Comparison of ENCODE assay signal across 1 cellular context in the genomic region with DNA sequence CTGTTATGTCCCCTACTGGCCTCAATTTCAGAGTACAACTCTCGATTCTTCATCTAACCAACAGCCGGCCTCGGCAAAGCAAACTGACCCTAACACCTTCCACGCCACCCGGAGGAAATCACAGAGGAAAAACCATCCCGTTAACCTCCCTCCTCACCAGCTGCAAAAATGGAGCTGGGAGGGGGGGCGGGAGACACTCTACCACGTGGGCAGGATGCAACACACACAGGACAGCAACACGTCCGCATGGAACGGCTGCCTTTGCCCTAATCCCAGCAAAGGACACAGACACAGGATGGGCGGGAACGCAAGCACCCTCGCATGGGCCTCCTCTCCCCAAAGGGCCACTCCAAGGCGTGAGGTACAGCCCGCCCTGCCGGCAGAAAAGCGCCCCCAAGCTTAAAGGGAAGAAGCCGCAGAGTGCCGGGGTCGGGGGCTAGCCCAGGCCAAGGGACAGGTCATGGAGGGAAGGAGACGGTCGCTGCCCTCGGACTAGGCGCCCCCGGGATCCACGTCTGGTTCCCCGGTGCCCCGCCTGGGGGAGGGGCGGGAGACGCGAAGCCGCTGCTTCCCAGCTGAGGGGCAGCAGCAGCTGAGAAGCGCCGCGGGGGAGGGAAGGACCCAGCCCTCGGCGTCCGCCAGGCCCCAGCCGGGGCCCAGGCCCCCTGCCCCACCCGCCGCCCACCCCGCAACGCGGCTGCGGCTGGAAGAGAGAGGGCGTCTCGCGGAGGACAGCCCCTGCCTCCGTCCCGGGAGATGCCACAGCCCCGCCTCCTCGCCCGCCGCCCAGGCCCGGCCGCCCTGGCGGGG.
A peak's percentile ranks its signal among the peaks of the same experiment; 100 is the strongest.
TF ChIP-seq lines count a peak whose summit lies in the region.

No MANE protein-coding gene starts in this region.

TF ChIP-seq in K562, 482 proteins besides CTCF, POLR2A, EP300 and RAD21 (continues in another document):
- TF ChIP-seq, protein P1, sequence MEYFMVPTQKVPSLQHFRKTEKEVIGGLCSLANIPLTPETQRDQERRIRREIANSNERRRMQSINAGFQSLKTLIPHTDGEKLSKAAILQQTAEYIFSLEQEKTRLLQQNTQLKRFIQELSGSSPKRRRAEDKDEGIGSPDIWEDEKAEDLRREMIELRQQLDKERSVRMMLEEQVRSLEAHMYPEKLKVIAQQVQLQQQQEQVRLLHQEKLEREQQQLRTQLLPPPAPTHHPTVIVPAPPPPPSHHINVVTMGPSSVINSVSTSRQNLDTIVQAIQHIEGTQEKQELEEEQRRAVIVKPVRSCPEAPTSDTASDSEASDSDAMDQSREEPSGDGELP (CRISPR knock-in tag; IDR thresholded peaks at IDR 0.05; ENCODE audit: borderline replicate concordance): peak; percentile 72
- TF ChIP-seq FOXP1 (CRISPR knock-in tag; IDR thresholded peaks at IDR 0.05): 0 out of 2 replicates have a peak, but pooled peaks have one; percentile 9
- TF ChIP-seq ZBTB7A (IDR thresholded peaks at IDR 0.05; ENCODE audit: borderline replicate concordance, control insufficient read depth, low read depth, low read length): peak; percentile 74; the same call in 1 of the 2 replicates
- no peak for TF ChIP-seq SRSF1 (IDR thresholded peaks at IDR 0.05; ENCODE audit: low read depth, low read length)
- 0 out of 2 replicates have a peak, but pooled peaks have one; percentile 19 for TF ChIP-seq NFRKB (IDR thresholded peaks at IDR 0.05; ENCODE audit: low read depth)
- TF ChIP-seq TEAD1 (CRISPR knock-in tag; IDR thresholded peaks at IDR 0.05): 0 out of 4 replicates have a peak, but pooled peaks of 1 of the 2 experiments have one; percentile 5
- TF ChIP-seq NR4A1 (CRISPR knock-in tag; IDR thresholded peaks at IDR 0.05): no peak
- TF ChIP-seq NR4A1 (tag; IDR thresholded peaks at IDR 0.05): 0 out of 2 replicates have a peak, but pooled peaks have one; percentile 16
- TF ChIP-seq, protein P2, sequence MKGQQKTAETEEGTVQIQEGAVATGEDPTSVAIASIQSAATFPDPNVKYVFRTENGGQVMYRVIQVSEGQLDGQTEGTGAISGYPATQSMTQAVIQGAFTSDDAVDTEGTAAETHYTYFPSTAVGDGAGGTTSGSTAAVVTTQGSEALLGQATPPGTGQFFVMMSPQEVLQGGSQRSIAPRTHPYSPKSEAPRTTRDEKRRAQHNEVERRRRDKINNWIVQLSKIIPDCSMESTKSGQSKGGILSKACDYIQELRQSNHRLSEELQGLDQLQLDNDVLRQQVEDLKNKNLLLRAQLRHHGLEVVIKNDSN (CRISPR knock-in tag; IDR thresholded peaks at IDR 0.05): peak; percentile 85
- TF ChIP-seq, protein P3, sequence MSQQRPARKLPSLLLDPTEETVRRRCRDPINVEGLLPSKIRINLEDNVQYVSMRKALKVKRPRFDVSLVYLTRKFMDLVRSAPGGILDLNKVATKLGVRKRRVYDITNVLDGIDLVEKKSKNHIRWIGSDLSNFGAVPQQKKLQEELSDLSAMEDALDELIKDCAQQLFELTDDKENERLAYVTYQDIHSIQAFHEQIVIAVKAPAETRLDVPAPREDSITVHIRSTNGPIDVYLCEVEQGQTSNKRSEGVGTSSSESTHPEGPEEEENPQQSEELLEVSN (IDR thresholded peaks at IDR 0.05; ENCODE audit: borderline replicate concordance in 1 of 2, extremely low read depth in 1 of 2, insufficient read depth in 1 of 2, insufficient read length in 1 of 2, low read depth in 1 of 2, low read length in 1 of 2, poor library complexity in 1 of 2, severe bottlenecking in 1 of 2): peak; percentile 78 to 81
- TF ChIP-seq JUND (IDR thresholded peaks at IDR 0.05; ENCODE audit: borderline replicate concordance, low read depth, low read length): 0 out of 2 replicates have a peak, but pooled peaks have one; percentile 28
- TF ChIP-seq JUND (tag; IDR thresholded peaks at IDR 0.05; ENCODE audit: borderline replicate concordance, low read depth, low read length): no peak
- TF ChIP-seq, protein P4, sequence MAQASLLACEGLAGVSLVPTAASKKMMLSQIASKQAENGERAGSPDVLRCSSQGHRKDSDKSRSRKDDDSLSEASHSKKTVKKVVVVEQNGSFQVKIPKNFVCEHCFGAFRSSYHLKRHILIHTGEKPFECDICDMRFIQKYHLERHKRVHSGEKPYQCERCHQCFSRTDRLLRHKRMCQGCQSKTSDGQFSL (CRISPR knock-in tag; IDR thresholded peaks at IDR 0.05): peak; percentile 91
- TF ChIP-seq, protein P4 (tag; IDR thresholded peaks at IDR 0.05): peak in 1 of 2 experiments; percentile 69; a peak in 1 of 4 replicates
- peak; percentile 34 for TF ChIP-seq DACH1 (IDR thresholded peaks at IDR 0.05; ENCODE audit: partially characterized antibody)
- TF ChIP-seq DDX20 (tag; IDR thresholded peaks at IDR 0.05; ENCODE audit: low read depth): no peak
- TF ChIP-seq POLR2AphosphoS5 (IDR thresholded peaks at IDR 0.05; ENCODE audit: control insufficient read depth, insufficient read depth, low read depth, low read length): peak; percentile 34; the same call in 1 of the 2 replicates
- TF ChIP-seq YY1 (IDR thresholded peaks at IDR 0.05; ENCODE audit: borderline replicate concordance in 1 of 3, control insufficient read depth in 1 of 3, extremely low read depth in 1 of 3, insufficient read depth in 3 of 3, insufficient read length in 1 of 3, insufficient replicate concordance in 2 of 3, low read depth in 1 of 3, low read length in 2 of 3): peak in 2 of 3 experiments; percentile 19 to 59
- TF ChIP-seq NCOA4 (IDR thresholded peaks at IDR 0.05; ENCODE audit: partially characterized antibody): no peak
- TF ChIP-seq FUS (optimal IDR thresholded peaks at IDR 0.05; ENCODE audit: low read depth, low read length): no peak
- TF ChIP-seq TARDBP (IDR thresholded peaks at IDR 0.05): 0 out of 2 replicates have a peak, but pooled peaks have one; percentile 22
- no peak for TF ChIP-seq MEF2D (tag; conservative IDR thresholded peaks at IDR 0.05; ENCODE audit: low read depth)
- no peak for TF ChIP-seq NFYB (IDR thresholded peaks at IDR 0.05; ENCODE audit: extremely low read depth, insufficient read length)
- TF ChIP-seq, protein P5, sequence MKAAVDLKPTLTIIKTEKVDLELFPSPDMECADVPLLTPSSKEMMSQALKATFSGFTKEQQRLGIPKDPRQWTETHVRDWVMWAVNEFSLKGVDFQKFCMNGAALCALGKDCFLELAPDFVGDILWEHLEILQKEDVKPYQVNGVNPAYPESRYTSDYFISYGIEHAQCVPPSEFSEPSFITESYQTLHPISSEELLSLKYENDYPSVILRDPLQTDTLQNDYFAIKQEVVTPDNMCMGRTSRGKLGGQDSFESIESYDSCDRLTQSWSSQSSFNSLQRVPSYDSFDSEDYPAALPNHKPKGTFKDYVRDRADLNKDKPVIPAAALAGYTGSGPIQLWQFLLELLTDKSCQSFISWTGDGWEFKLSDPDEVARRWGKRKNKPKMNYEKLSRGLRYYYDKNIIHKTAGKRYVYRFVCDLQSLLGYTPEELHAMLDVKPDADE (conservative IDR thresholded peaks at IDR 0.05; ENCODE audit: control insufficient read depth, low read depth, low read length): peak; percentile 65; the same call in 1 of the 2 replicates
- no peak for TF ChIP-seq FOXM1 (IDR thresholded peaks at IDR 0.05; ENCODE audit: low read depth)
- TF ChIP-seq FOXM1 (CRISPR knock-in tag; IDR thresholded peaks at IDR 0.05; ENCODE audit: low read depth): 0 out of 2 replicates have a peak, but pooled peaks have one; percentile 16
- 0 out of 2 replicates have a peak, but pooled peaks have one; percentile 66 for TF ChIP-seq LCOR (CRISPR knock-in tag; IDR thresholded peaks at IDR 0.05)
- TF ChIP-seq, protein P6, sequence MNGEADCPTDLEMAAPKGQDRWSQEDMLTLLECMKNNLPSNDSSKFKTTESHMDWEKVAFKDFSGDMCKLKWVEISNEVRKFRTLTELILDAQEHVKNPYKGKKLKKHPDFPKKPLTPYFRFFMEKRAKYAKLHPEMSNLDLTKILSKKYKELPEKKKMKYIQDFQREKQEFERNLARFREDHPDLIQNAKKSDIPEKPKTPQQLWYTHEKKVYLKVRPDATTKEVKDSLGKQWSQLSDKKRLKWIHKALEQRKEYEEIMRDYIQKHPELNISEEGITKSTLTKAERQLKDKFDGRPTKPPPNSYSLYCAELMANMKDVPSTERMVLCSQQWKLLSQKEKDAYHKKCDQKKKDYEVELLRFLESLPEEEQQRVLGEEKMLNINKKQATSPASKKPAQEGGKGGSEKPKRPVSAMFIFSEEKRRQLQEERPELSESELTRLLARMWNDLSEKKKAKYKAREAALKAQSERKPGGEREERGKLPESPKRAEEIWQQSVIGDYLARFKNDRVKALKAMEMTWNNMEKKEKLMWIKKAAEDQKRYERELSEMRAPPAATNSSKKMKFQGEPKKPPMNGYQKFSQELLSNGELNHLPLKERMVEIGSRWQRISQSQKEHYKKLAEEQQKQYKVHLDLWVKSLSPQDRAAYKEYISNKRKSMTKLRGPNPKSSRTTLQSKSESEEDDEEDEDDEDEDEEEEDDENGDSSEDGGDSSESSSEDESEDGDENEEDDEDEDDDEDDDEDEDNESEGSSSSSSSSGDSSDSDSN (IDR thresholded peaks at IDR 0.05; ENCODE audit: borderline replicate concordance in 1 of 2, low read depth in 2 of 2, low read length in 2 of 2): peak in 1 of 2 experiments; percentile 67; a peak in 1 of 4 replicates
- TF ChIP-seq RAD51 (IDR thresholded peaks at IDR 0.05; ENCODE audit: borderline replicate concordance, low read depth): peak; percentile 32; the same call in 1 of the 2 replicates
- no peak for TF ChIP-seq DMBX1 (CRISPR knock-in tag; IDR thresholded peaks at IDR 0.05; ENCODE audit: borderline replicate concordance)
- TF ChIP-seq FOXK2 (conservative IDR thresholded peaks at IDR 0.05 in 1 of 2, IDR thresholded peaks at IDR 0.05 in 1 of 2; ENCODE audit: low read depth in 2 of 2): peak; percentile 85 to 88
- TF ChIP-seq RCOR1 (IDR thresholded peaks at IDR 0.05; ENCODE audit: borderline replicate concordance in 1 of 2, low read depth in 2 of 2, low read length in 2 of 2): peak in 1 of 2 experiments; percentile 54; a peak in 1 of 4 replicates
- no peak for TF ChIP-seq ZNF77 (CRISPR knock-in tag; IDR thresholded peaks at IDR 0.05)
- 0 out of 2 replicates have a peak, but pooled peaks have one; percentile 15 for TF ChIP-seq TGIF2 (CRISPR knock-in tag; IDR thresholded peaks at IDR 0.05)
- TF ChIP-seq TSC22D4 (tag; IDR thresholded peaks at IDR 0.05): no peak
- TF ChIP-seq EP400 (IDR thresholded peaks at IDR 0.05): peak; percentile 77
- peak; percentile 87 for TF ChIP-seq MXI1 (IDR thresholded peaks at IDR 0.05; ENCODE audit: low read depth, low read length)
- peak; percentile 58 for TF ChIP-seq CHD1 (IDR thresholded peaks at IDR 0.05; ENCODE audit: low read length)
- no peak for TF ChIP-seq BMI1 (IDR thresholded peaks at IDR 0.05; ENCODE audit: low read length)
- TF ChIP-seq, protein P7, sequence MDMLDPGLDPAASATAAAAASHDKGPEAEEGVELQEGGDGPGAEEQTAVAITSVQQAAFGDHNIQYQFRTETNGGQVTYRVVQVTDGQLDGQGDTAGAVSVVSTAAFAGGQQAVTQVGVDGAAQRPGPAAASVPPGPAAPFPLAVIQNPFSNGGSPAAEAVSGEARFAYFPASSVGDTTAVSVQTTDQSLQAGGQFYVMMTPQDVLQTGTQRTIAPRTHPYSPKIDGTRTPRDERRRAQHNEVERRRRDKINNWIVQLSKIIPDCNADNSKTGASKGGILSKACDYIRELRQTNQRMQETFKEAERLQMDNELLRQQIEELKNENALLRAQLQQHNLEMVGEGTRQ (CRISPR knock-in tag; IDR thresholded peaks at IDR 0.05): peak; percentile 82
- TF ChIP-seq NFIC (IDR thresholded peaks at IDR 0.05): 0 out of 2 replicates have a peak, but pooled peaks have one; percentile 2
- TF ChIP-seq, protein P8, sequence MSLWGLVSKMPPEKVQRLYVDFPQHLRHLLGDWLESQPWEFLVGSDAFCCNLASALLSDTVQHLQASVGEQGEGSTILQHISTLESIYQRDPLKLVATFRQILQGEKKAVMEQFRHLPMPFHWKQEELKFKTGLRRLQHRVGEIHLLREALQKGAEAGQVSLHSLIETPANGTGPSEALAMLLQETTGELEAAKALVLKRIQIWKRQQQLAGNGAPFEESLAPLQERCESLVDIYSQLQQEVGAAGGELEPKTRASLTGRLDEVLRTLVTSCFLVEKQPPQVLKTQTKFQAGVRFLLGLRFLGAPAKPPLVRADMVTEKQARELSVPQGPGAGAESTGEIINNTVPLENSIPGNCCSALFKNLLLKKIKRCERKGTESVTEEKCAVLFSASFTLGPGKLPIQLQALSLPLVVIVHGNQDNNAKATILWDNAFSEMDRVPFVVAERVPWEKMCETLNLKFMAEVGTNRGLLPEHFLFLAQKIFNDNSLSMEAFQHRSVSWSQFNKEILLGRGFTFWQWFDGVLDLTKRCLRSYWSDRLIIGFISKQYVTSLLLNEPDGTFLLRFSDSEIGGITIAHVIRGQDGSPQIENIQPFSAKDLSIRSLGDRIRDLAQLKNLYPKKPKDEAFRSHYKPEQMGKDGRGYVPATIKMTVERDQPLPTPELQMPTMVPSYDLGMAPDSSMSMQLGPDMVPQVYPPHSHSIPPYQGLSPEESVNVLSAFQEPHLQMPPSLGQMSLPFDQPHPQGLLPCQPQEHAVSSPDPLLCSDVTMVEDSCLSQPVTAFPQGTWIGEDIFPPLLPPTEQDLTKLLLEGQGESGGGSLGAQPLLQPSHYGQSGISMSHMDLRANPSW (CRISPR knock-in tag; IDR thresholded peaks at IDR 0.05): 0 out of 2 replicates have a peak, but pooled peaks have one; percentile 85
- TF ChIP-seq, protein P9, sequence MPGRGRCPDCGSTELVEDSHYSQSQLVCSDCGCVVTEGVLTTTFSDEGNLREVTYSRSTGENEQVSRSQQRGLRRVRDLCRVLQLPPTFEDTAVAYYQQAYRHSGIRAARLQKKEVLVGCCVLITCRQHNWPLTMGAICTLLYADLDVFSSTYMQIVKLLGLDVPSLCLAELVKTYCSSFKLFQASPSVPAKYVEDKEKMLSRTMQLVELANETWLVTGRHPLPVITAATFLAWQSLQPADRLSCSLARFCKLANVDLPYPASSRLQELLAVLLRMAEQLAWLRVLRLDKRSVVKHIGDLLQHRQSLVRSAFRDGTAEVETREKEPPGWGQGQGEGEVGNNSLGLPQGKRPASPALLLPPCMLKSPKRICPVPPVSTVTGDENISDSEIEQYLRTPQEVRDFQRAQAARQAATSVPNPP (IDR thresholded peaks at IDR 0.05; ENCODE audit: borderline replicate concordance, insufficient read depth, insufficient read length): no peak
- TF ChIP-seq SMARCA4 (IDR thresholded peaks at IDR 0.05): no peak
- peak; percentile 14; the same call in 1 of the 2 replicates for TF ChIP-seq NR2C1 (IDR thresholded peaks at IDR 0.05)
- TF ChIP-seq NR2C1 (tag; IDR thresholded peaks at IDR 0.05): peak; percentile 18; the same call in 1 of the 2 replicates
- TF ChIP-seq MTA3 (IDR thresholded peaks at IDR 0.05; ENCODE audit: borderline replicate concordance): peak; percentile 35; the same call in 1 of the 2 replicates
- TF ChIP-seq, protein P10, sequence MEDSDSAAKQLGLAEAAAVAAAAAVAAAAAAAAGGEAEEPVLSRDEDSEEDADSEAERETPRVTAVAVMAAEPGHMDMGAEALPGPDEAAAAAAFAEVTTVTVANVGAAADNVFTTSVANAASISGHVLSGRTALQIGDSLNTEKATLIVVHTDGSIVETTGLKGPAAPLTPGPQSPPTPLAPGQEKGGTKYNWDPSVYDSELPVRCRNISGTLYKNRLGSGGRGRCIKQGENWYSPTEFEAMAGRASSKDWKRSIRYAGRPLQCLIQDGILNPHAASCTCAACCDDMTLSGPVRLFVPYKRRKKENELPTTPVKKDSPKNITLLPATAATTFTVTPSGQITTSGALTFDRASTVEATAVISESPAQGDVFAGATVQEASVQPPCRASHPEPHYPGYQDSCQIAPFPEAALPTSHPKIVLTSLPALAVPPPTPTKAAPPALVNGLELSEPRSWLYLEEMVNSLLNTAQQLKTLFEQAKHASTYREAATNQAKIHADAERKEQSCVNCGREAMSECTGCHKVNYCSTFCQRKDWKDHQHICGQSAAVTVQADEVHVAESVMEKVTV (CRISPR knock-in tag; IDR thresholded peaks at IDR 0.05): no peak
